ENCODE assay signal across 9 cellular contexts in the genomic region with DNA sequence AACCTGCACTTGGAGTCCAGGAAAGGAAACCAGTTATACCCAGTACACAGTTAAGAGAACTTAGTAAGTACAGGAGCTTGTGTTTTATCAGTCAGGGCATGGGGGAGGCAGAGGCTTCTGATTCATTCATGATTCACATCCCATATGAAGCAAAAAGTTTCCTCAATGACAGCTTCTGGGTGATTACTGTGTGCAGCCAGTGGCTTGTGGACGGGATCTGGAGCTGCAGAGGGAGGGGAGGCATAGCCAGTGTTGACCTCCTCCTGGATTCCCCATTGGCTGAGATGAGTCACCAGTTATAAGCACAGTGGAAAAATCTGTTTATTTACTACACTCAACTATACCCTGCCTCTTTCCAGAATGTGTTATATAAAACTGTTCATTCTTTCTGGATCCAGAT. TPM values are rescaled to one million over a fixed set of nuclear protein-coding genes. Genes with fewer than 3 reads are reported as not detected.
DNase-seq lines count a peak whose midpoint lies in the region; ATAC-seq and TF ChIP-seq lines count a peak whose summit lies in the region.
"Had no signal": no experiment of that assay in that cellular context is flagged by ENCODE, and none has a peak within 500 bp of the region (broad histone marks: within the 10 kb centered on the region; RNA-seq: fewer than 3 reads in every experiment).

No MANE protein-coding gene starts in this region.

- H3K36me3 ChIP-seq in body of pancreas (replicated peaks in 1 of 2; ENCODE audit: insufficient read depth in 1 of 2, low read depth in 2 of 2) (no peaks in the 10 kb centered on the region), Peyer's patch (no peaks in the 10 kb centered on the region)
- H3K36me3 ChIP-seq in CD8-positive, alpha-beta memory T cell (ENCODE audit: insufficient read depth, low read length) = no peaks in the 10 kb centered on the region

- H3K9me3 ChIP-seq in body of pancreas (no peaks in the 10 kb centered on the region), Peyer's patch (no peaks in the 10 kb centered on the region)
- no peaks in the 10 kb centered on the region for H3K9me3 ChIP-seq in CD8-positive, alpha-beta memory T cell (ENCODE audit: low read length)

- H3K27me3 ChIP-seq in body of pancreas = no peaks in the 10 kb centered on the region
- H3K27me3 ChIP-seq in Peyer's patch = no peaks in the 10 kb centered on the region
- H3K27me3 ChIP-seq in CD8-positive, alpha-beta memory T cell (ENCODE audit: insufficient read depth, low read length, poor library complexity, severe bottlenecking) = no peaks in the 10 kb centered on the region

- no peak for TF ChIP-seq CTCF in Calu3 (IDR thresholded peaks at IDR 0.05; ENCODE audit: unreplicated experiment)
- TF ChIP-seq CTCF in body of pancreas (IDR thresholded peaks at IDR 0.05) = no peak
- TF ChIP-seq CTCF in retinal pigment epithelial cell (conservative IDR thresholded peaks at IDR 0.05; ENCODE audit: low read depth, low read length) = no peak
- no peak for TF ChIP-seq CTCF in Peyer's patch (IDR thresholded peaks at IDR 0.05)

- H3K27ac ChIP-seq in body of pancreas = no peak overlapping the region
- H3K27ac ChIP-seq in Peyer's patch = no peak overlapping the region
- H3K27ac ChIP-seq in CD8-positive, alpha-beta memory T cell (ENCODE audit: low read depth, low read length) = no peak overlapping the region

- DNase-seq in Calu3 = peak; percentile 71
- peak; percentile 99 for DNase-seq in NCI-H226
- DNase-seq in body of pancreas = peak in 3 of 4 donors; percentile 6 to 34 (median 31)
- peak; percentile 70 for DNase-seq in retinal pigment epithelial cell (ENCODE audit: low read depth)
- DNase-seq in Peyer's patch = no peak
- DNase-seq in CD8-positive, alpha-beta memory T cell = no peak

- H3K4me1 ChIP-seq in body of pancreas (peaks cover 9% of the 10 kb centered on the region), Peyer's patch (no peaks in the 10 kb centered on the region)
- no peaks in the 10 kb centered on the region for H3K4me1 ChIP-seq in CD8-positive, alpha-beta memory T cell (ENCODE audit: insufficient read depth, low read length)

- no peak overlapping the region for H3K4me3 Mint-ChIP-seq in Calu3 (ENCODE audit: low read depth, unreplicated experiment)
- no peak overlapping the region for H3K4me3 Mint-ChIP-seq in CD8-positive, alpha-beta memory T cell

- peaks cover 3% of the 10 kb centered on the region for H3K36me3 Mint-ChIP-seq in Calu3 (ENCODE audit: insufficient read depth, unreplicated experiment)
- no peaks in the 10 kb centered on the region for H3K36me3 Mint-ChIP-seq in CD8-positive, alpha-beta memory T cell

- H3K27ac Mint-ChIP-seq in Calu3 (ENCODE audit: unreplicated experiment) = peak overlapping the region; percentile 67
- H3K27ac Mint-ChIP-seq in CD8-positive, alpha-beta memory T cell = no peak overlapping the region

- whole genome bisulfite sequencing in body of pancreas, 2 donors = 38 to 44% methylated on average over 1 of the region's 1 CpG

- no TSS peak for BruUV-seq in Calu3 (replicated peaks; lab: Mats Ljungman, UMichigan)

- no peaks in the 10 kb centered on the region for H3K27me3 Mint-ChIP-seq in Calu3 (ENCODE audit: unreplicated experiment)
- peaks cover 3 to 8% of the 10 kb centered on the region in 2 donors for H3K27me3 Mint-ChIP-seq in CD8-positive, alpha-beta memory T cell

- H3K4me3 ChIP-seq in body of pancreas = no peak overlapping the region
- no peak overlapping the region for H3K4me3 ChIP-seq in retinal pigment epithelial cell (ENCODE audit: low read length)
- no peak overlapping the region for H3K4me3 ChIP-seq in Peyer's patch
- H3K4me3 ChIP-seq in CD8-positive, alpha-beta memory T cell (ENCODE audit: low read length) = no peak overlapping the region

- no peaks in the 10 kb centered on the region for H3K9me3 Mint-ChIP-seq in Calu3 (ENCODE audit: low read depth, unreplicated experiment)
- H3K9me3 Mint-ChIP-seq in CD8-positive, alpha-beta memory T cell = peaks cover 0 to 1% (median 0%) of the 10 kb centered on the region in 5 donors

- CTCF ChIA-PET in Calu3 (lab: Charles Lee) = interaction anchor here (0.6 to 2.4 kb wide), 3 partner anchors 17 to 1677 kb away, joined by 3 to 11 read pairs (median 3); a partner anchor contains a TSS
- CTCF ChIA-PET in CD8-positive, alpha-beta memory T cell (lab: Charles Lee) = no interaction called here

- intact Hi-C loops in Calu3 (cut with micrococcal nuclease; ENCODE audit: unreplicated experiment) = no loop called here
- intact Hi-C loops in body of pancreas (cut with DNase I) = no loop called here

- ATAC-seq in body of pancreas = no peak
- no peak for ATAC-seq in GM19351 (IDR thresholded peaks at IDR 0.05; ENCODE audit: unreplicated experiment)
- no peak for ATAC-seq in HG03442 (IDR thresholded peaks at IDR 0.05; ENCODE audit: unreplicated experiment)

- POLR2A ChIA-PET in CD8-positive, alpha-beta memory T cell (lab: Charles Lee) = no interaction called here

- H3K4me1 Mint-ChIP-seq in Calu3 (ENCODE audit: low read depth, unreplicated experiment) = peaks cover 7% of the 10 kb centered on the region
- H3K4me1 Mint-ChIP-seq in CD8-positive, alpha-beta memory T cell = no peaks in the 10 kb centered on the region

- TF ChIP-seq POLR2A in body of pancreas (IDR thresholded peaks at IDR 0.05) (no peak), Peyer's patch (IDR thresholded peaks at IDR 0.05) (no peak)

RNA-seq across cellular contexts. Expression of a gene that starts 17.7 kb away (rescaled TPM):
- total RNA-seq in Calu3 (2022) (2.4 and 3.2 TPM in 2 replicates), body of pancreas (not detected), Peyer's patch (not detected)
- not detected for total RNA-seq in CD8-positive, alpha-beta memory T cell
- polyA plus RNA-seq in CD8-positive, alpha-beta memory T cell = not detected
- total RNA-seq: SK-MEL-5 had no signal

Comparison
In these comparisons a context has a peak if more than half of its experiments do, and no peak if none do; other contexts are left out.
1. DNase-seq: peak in Calu3 (single experiment), NCI-H226 (single experiment), body of pancreas (3 of 4) and retinal pigment epithelial cell (single experiment); none in Peyer's patch (0 of 3) and CD8-positive, alpha-beta memory T cell (0 of 5).